23 cellular contexts compared by ENCODE assay signal in the genomic region with DNA sequence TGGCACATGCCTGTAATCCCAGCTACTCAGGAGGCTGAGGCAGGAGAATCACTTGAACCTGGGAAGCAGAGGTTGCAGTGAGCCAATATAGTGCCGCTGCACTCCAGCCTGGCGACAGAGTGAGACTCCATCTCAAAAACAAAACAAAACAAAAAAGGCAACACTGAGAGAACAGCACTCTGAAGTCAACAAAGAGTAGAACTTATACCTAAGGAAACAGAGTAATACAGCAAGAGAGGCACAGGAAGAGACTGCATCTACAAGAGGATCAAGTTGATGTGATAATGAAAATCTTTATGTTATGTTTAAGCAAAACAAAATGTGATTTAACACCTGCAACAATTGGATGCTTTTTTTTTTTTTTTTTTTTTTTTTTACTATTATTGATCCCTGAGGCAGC. TPM values are rescaled to one million over a fixed set of nuclear protein-coding genes. Genes with fewer than 3 reads are reported as not detected.
DNase-seq lines count a peak whose midpoint lies in the region; ATAC-seq and TF ChIP-seq lines count a peak whose summit lies in the region.
"Had no signal": no experiment of that assay in that cellular context is flagged by ENCODE, and none has a peak within 500 bp of the region (broad histone marks: within the 10 kb centered on the region; RNA-seq: fewer than 3 reads in every experiment).

No MANE protein-coding gene starts in this region.

- no peaks in the 10 kb centered on the region for H3K9me3 ChIP-seq in CD4-positive, CD25-positive, alpha-beta regulatory T cell (ENCODE audit: control insufficient read depth in 2 of 2, low read length in 2 of 2)
- no peaks in the 10 kb centered on the region for H3K9me3 ChIP-seq in CD8-positive, alpha-beta T cell (ENCODE audit: low read length)
- H3K9me3 ChIP-seq in effector memory CD4-positive, alpha-beta T cell (ENCODE audit: control insufficient read depth, low read length), result no peaks in the 10 kb centered on the region
- H3K9me3 ChIP-seq: heart right ventricle, left ventricle myocardium inferior, neutrophil had no signal

- peaks cover 34% of the 10 kb centered on the region for H3K36me3 Mint-ChIP-seq in CD4-positive, CD25-positive, alpha-beta regulatory T cell
- peaks cover 32% of the 10 kb centered on the region for H3K36me3 Mint-ChIP-seq in CD8-positive, alpha-beta T cell
- H3K36me3 Mint-ChIP-seq in activated CD8-positive, alpha-beta T cell treated with anti-CD3 and anti-CD28 coated beads for 36 hours (ENCODE audit: low read depth), result peaks cover 12% of the 10 kb centered on the region
- no peaks in the 10 kb centered on the region for H3K36me3 Mint-ChIP-seq in mesothelial cell of epicardium

- intact Hi-C loops in CD8-positive, alpha-beta T cell (cut with DNase I, micrococcal nuclease), result loop anchor here in 1 of 2 experiments (1.0 to 2.0 kb wide), 2 partner anchors 9 to 15 kb away; no protein-coding TSS in a partner anchor
- intact Hi-C loops in activated CD8-positive, alpha-beta T cell treated with anti-CD3 and anti-CD28 coated beads for 36 hours (cut with micrococcal nuclease), result no loop called here

- no peaks in the 10 kb centered on the region for H3K27me3 Mint-ChIP-seq in CD4-positive, CD25-positive, alpha-beta regulatory T cell
- no peaks in the 10 kb centered on the region for H3K27me3 Mint-ChIP-seq in CD8-positive, alpha-beta T cell (ENCODE audit: low read depth)
- H3K27me3 Mint-ChIP-seq in activated CD8-positive, alpha-beta T cell treated with anti-CD3 and anti-CD28 coated beads for 36 hours, result no peaks in the 10 kb centered on the region
- H3K27me3 Mint-ChIP-seq in mesothelial cell of epicardium (ENCODE audit: low read depth), result no peaks in the 10 kb centered on the region

- no peaks in the 10 kb centered on the region for H3K9me3 Mint-ChIP-seq in CD4-positive, CD25-positive, alpha-beta regulatory T cell
- H3K9me3 Mint-ChIP-seq in CD8-positive, alpha-beta T cell, result no peaks in the 10 kb centered on the region
- H3K9me3 Mint-ChIP-seq in activated CD8-positive, alpha-beta T cell treated with anti-CD3 and anti-CD28 coated beads for 36 hours, result no peaks in the 10 kb centered on the region
- no peaks in the 10 kb centered on the region for H3K9me3 Mint-ChIP-seq in mesothelial cell of epicardium

- peak overlapping the region; percentile 83 for H3K4me3 ChIP-seq in CD4-positive, CD25-positive, alpha-beta regulatory T cell (ENCODE audit: low read depth, low read length)
- H3K4me3 ChIP-seq in CD8-positive, alpha-beta T cell (ENCODE audit: low read depth, low read length), result peak overlapping the region; percentile 25
- peak overlapping the region; percentile 31 for H3K4me3 ChIP-seq in effector memory CD4-positive, alpha-beta T cell (ENCODE audit: insufficient read depth, low read depth, low read length, poor library complexity, severe bottlenecking)
- H3K4me3 ChIP-seq: heart right ventricle, left ventricle myocardium inferior, smooth muscle cell had no signal

- CTCF ChIA-PET in CD8-positive, alpha-beta T cell (lab: Charles Lee), result interaction anchor here (1.2 to 14.3 kb wide), 8 partner anchors 9 to 107 kb away, joined by 3 to 127 read pairs (median 12); no protein-coding TSS in a partner anchor
- CTCF ChIA-PET in activated CD8-positive, alpha-beta T cell treated with anti-CD3 and anti-CD28 coated beads for 36 hours (lab: Charles Lee), result interaction anchor here (1.0 to 2.5 kb wide), 10 partner anchors 8 to 105 kb away, joined by 3 to 9 read pairs (median 4); no protein-coding TSS in a partner anchor
- CTCF ChIA-PET in GM10248 (lab: Yijun Ruan, JAX), result interaction anchor here (1.1 to 2.5 kb wide), 2 partner anchors 10 to 31 kb away, joined by 4 to 7 read pairs; no protein-coding TSS in a partner anchor

- peaks cover 11% of the 10 kb centered on the region for H3K36me3 ChIP-seq in CD4-positive, CD25-positive, alpha-beta regulatory T cell (ENCODE audit: control insufficient read depth, insufficient read depth, low read length)
- H3K36me3 ChIP-seq in CD8-positive, alpha-beta T cell (ENCODE audit: insufficient read depth, low read length), result no peaks in the 10 kb centered on the region
- no peaks in the 10 kb centered on the region for H3K36me3 ChIP-seq in effector memory CD4-positive, alpha-beta T cell (ENCODE audit: control insufficient read depth, insufficient read depth, low read length)
- H3K36me3 ChIP-seq: heart right ventricle, left ventricle myocardium inferior had no signal

- peak overlapping the region; percentile 78 to 92 (median 84) for H3K4me3 Mint-ChIP-seq in CD4-positive, CD25-positive, alpha-beta regulatory T cell
- H3K4me3 Mint-ChIP-seq in CD8-positive, alpha-beta T cell, result peak overlapping the region; percentile 75
- peak overlapping the region; percentile 72 for H3K4me3 Mint-ChIP-seq in activated CD8-positive, alpha-beta T cell treated with anti-CD3 and anti-CD28 coated beads for 36 hours
- no peak overlapping the region for H3K4me3 Mint-ChIP-seq in mesothelial cell of epicardium

- H3K4me1 ChIP-seq in CD4-positive, CD25-positive, alpha-beta regulatory T cell (ENCODE audit: control insufficient read depth, insufficient read depth, low read length, poor library complexity, severe bottlenecking), result peaks cover 94% of the 10 kb centered on the region
- peaks cover 92% of the 10 kb centered on the region for H3K4me1 ChIP-seq in CD8-positive, alpha-beta T cell (ENCODE audit: insufficient read depth, low read length)
- H3K4me1 ChIP-seq in effector memory CD4-positive, alpha-beta T cell (ENCODE audit: control insufficient read depth, insufficient read depth, low read length, poor library complexity, severe bottlenecking), result peaks cover 69% of the 10 kb centered on the region
- H3K4me1 ChIP-seq: left ventricle myocardium inferior had no signal

- no peaks in the 10 kb centered on the region for H3K27me3 ChIP-seq in CD4-positive, CD25-positive, alpha-beta regulatory T cell (ENCODE audit: control insufficient read depth, insufficient read depth, low read length)
- H3K27me3 ChIP-seq in CD8-positive, alpha-beta T cell (ENCODE audit: insufficient read depth, low read length), result no peaks in the 10 kb centered on the region
- H3K27me3 ChIP-seq in effector memory CD4-positive, alpha-beta T cell (replicated peaks; ENCODE audit: control insufficient read depth, insufficient read depth, low read length, poor library complexity, severe bottlenecking), result no peaks in the 10 kb centered on the region
- H3K27me3 ChIP-seq: neutrophil had no signal

- DNase-seq in CD4-positive, CD25-positive, alpha-beta regulatory T cell, result peak in 2 of 3 donors; percentile 57 to 59
- no peak for DNase-seq in CD8-positive, alpha-beta T cell
- DNase-seq in activated CD8-positive, alpha-beta T cell treated with anti-CD3 and anti-CD28 coated beads for 36 hours, result no peak
- DNase-seq in effector memory CD4-positive, alpha-beta T cell, result no peak
- DNase-seq in mesothelial cell of epicardium (ENCODE audit: low spot score in 2 of 2, unreplicated experiment in 2 of 2), result no peak
- no peak for DNase-seq in GM10248 (ENCODE audit: extremely low spot score)
- DNase-seq: amniotic stem cell; dermis blood vessel endothelial cell; DMS79 treated with DMSO at 0.1 percent for 48 hours; H7; heart right ventricle; left ventricle myocardium inferior; NCI-H1105 treated with DMSO at 0.1 percent for 48 hours; NCI-H526 treated with DMSO at 0.1 percent for 48 hours; stimulated activated CD4-positive, alpha-beta T cell treated with anti-CD3 and anti-CD28 coated beads, Interleukin-4, amount 100 ng/mL, for 1 hour had no signal

- H3K4me1 Mint-ChIP-seq in CD4-positive, CD25-positive, alpha-beta regulatory T cell, result peaks cover 53 to 94% (median 80%) of the 10 kb centered on the region in 4 donors
- peaks cover 92% of the 10 kb centered on the region for H3K4me1 Mint-ChIP-seq in CD8-positive, alpha-beta T cell (ENCODE audit: low read depth)
- H3K4me1 Mint-ChIP-seq in activated CD8-positive, alpha-beta T cell treated with anti-CD3 and anti-CD28 coated beads for 36 hours (ENCODE audit: low read depth), result peaks cover 85% of the 10 kb centered on the region
- H3K4me1 Mint-ChIP-seq in mesothelial cell of epicardium, result peaks cover 6% of the 10 kb centered on the region

- peak overlapping the region; percentile 84 for H3K27ac ChIP-seq in CD4-positive, CD25-positive, alpha-beta regulatory T cell (ENCODE audit: insufficient read depth, low read length, poor library complexity, severe bottlenecking)
- peak overlapping the region; percentile 51 for H3K27ac ChIP-seq in CD8-positive, alpha-beta T cell (ENCODE audit: low read depth, low read length)
- H3K27ac ChIP-seq in effector memory CD4-positive, alpha-beta T cell (ENCODE audit: insufficient read depth, low read length, poor library complexity, severe bottlenecking), result peak overlapping the region; percentile 90
- H3K27ac ChIP-seq: KMS-11, left ventricle myocardium inferior, RWPE1 had no signal

- no peak for TF ChIP-seq CTCF in CD8-positive, alpha-beta T cell (IDR thresholded peaks at IDR 0.05)
- TF ChIP-seq CTCF in activated CD8-positive, alpha-beta T cell treated with anti-CD3 and anti-CD28 coated beads for 36 hours (IDR thresholded peaks at IDR 0.05), result no peak
- TF ChIP-seq CTCF in mesothelial cell of epicardium (IDR thresholded peaks at IDR 0.05; ENCODE audit: unreplicated experiment), result no peak
- no peak for TF ChIP-seq CTCF in GM10248 (IDR thresholded peaks at IDR 0.05; ENCODE audit: control extremely low read depth, extremely low read depth, low read depth, missing control alignments)

- POLR2A ChIA-PET in CD8-positive, alpha-beta T cell (lab: Charles Lee), result interaction anchor here (0.8 to 12.5 kb wide), 9 partner anchors 10 to 88 kb away, joined by 3 to 183 read pairs (median 12); no protein-coding TSS in a partner anchor
- POLR2A ChIA-PET in activated CD8-positive, alpha-beta T cell treated with anti-CD3 and anti-CD28 coated beads for 36 hours (lab: Charles Lee), result interaction anchor here (1.2 to 18.3 kb wide), 4 partner anchors 10 to 21 kb away, joined by 3 to 202 read pairs (median 6); no protein-coding TSS in a partner anchor
- POLR2A ChIA-PET in GM10248 (lab: Yijun Ruan, JAX), result no interaction called here

- ATAC-seq in CD4-positive, CD25-positive, alpha-beta regulatory T cell (ENCODE audit: low read depth in 2 of 2), result peak; percentile 23 to 24
- peak; percentile 24 for ATAC-seq in CD8-positive, alpha-beta T cell
- peak; percentile 8 for ATAC-seq in activated CD8-positive, alpha-beta T cell treated with anti-CD3 and anti-CD28 coated beads for 36 hours
- ATAC-seq in HG02970 (IDR thresholded peaks at IDR 0.05; ENCODE audit: low FRiP score, unreplicated experiment) (no peak), GM19455 (IDR thresholded peaks at IDR 0.05; ENCODE audit: unreplicated experiment) (no peak)
- ATAC-seq: activated CD4-positive, CD25-positive, alpha-beta regulatory T cell treated with anti-CD3 and anti-CD28 coated beads, Interleukin-2, amount 50 U/mL, for 24 hours; heart right ventricle; SK-N-SH treated with all-trans-retinoic acid at 6 μM for 48 hours had no signal

- peak overlapping the region; percentile 93 to 100 (median 96) for H3K27ac Mint-ChIP-seq in CD4-positive, CD25-positive, alpha-beta regulatory T cell
- peak overlapping the region; percentile 97 for H3K27ac Mint-ChIP-seq in CD8-positive, alpha-beta T cell
- peak overlapping the region; percentile 96 for H3K27ac Mint-ChIP-seq in activated CD8-positive, alpha-beta T cell treated with anti-CD3 and anti-CD28 coated beads for 36 hours
- H3K27ac Mint-ChIP-seq in mesothelial cell of epicardium, result no peak overlapping the region

RNA-seq across cellular contexts. Expression of gene FYB1, which starts 33.1 kb away (rescaled TPM):
- total RNA-seq in CD4-positive, CD25-positive, alpha-beta regulatory T cell, result 639 TPM
- polyA plus RNA-seq in CD4-positive, CD25-positive, alpha-beta regulatory T cell, result 100 to 1,000 TPM; 197 to 254 (median 226) TPM
- 100 to 1,000 TPM; 250 to 257 TPM for total RNA-seq in CD8-positive, alpha-beta T cell
- 10 to 100 TPM; 82.8 to 83.0 TPM for total RNA-seq in activated CD8-positive, alpha-beta T cell treated with anti-CD3 and anti-CD28 coated beads for 36 hours
- total RNA-seq in mesothelial cell of epicardium, result 1.2 to 1.6 TPM (median 1.5 TPM) in 3 replicates
- total RNA-seq: dermis blood vessel endothelial cell, H7 had no signal

Comparison
In these comparisons a context has a peak if more than half of its experiments do, and no peak if none do; other contexts are left out.
1. ATAC-seq: peak in CD4-positive, CD25-positive, alpha-beta regulatory T cell (2 of 2), CD8-positive, alpha-beta T cell (single experiment) and activated CD8-positive, alpha-beta T cell treated with anti-CD3 and anti-CD28 coated beads for 36 hours (single experiment); none in HG02970 (single experiment) and GM19455 (single experiment).
2. DNase-seq: peak in CD4-positive, CD25-positive, alpha-beta regulatory T cell (2 of 3); none in CD8-positive, alpha-beta T cell (0 of 7), activated CD8-positive, alpha-beta T cell treated with anti-CD3 and anti-CD28 coated beads for 36 hours (single experiment), effector memory CD4-positive, alpha-beta T cell (0 of 3), mesothelial cell of epicardium (0 of 2) and GM10248 (single experiment).
3. H3K4me3 ChIP-seq: peak in every context shown above with its lines; median percentile 83 in CD4-positive, CD25-positive, alpha-beta regulatory T cell; 31 in effector memory CD4-positive, alpha-beta T cell; 25 in CD8-positive, alpha-beta T cell.
4. RNA of gene FYB1, which starts 33.1 kb away (total RNA-seq): 639 TPM in CD4-positive, CD25-positive, alpha-beta regulatory T cell (single experiment), 250 to 257 TPM in CD8-positive, alpha-beta T cell and 82.8 to 83.0 TPM in activated CD8-positive, alpha-beta T cell treated with anti-CD3 and anti-CD28 coated beads for 36 hours; 1.2 to 1.6 TPM in mesothelial cell of epicardium; every median in the first group is over 10 times any median in the second.
5. Peak in every context shown above with its lines, with median percentiles within 50 percentile points of each other: H3K27ac ChIP-seq.